18 cellular contexts compared by ENCODE assay signal in genomic region chr12:132603240-132604107, GRCh38. TPM values are rescaled to one million over a fixed set of nuclear protein-coding genes. Genes with fewer than 3 reads are reported as not detected.
A peak's percentile ranks its signal among the peaks of the same experiment; 100 is the strongest.
DNase-seq lines count a peak whose midpoint lies in the region; ATAC-seq and TF ChIP-seq lines count a peak whose summit lies in the region.
"Had no signal": no experiment of that assay in that cellular context is flagged by ENCODE, and none has a peak within 500 bp of the region (broad histone marks: within the 10 kb centered on the region; RNA-seq: fewer than 3 reads in every experiment).

No MANE protein-coding gene starts in this region.

- intact Hi-C loops in left ventricle myocardium superior (cut with micrococcal nuclease) (no loop called here), upper lobe of right lung (cut with DNase I) (no loop called here)

- no peak overlapping the region for H2AFZ ChIP-seq in SK-N-SH (ENCODE audit: low read depth)
- H2AFZ ChIP-seq in neuronal stem cell (ENCODE audit: low read length): peak overlapping the region; percentile 78

- H4K8ac ChIP-seq in neuronal stem cell (ENCODE audit: low read depth, low read length): no peak overlapping the region

- H3K4me1 ChIP-seq in SK-N-SH (ENCODE audit: control insufficient read depth in 1 of 2, insufficient read depth in 2 of 2, low read depth in 1 of 2, low read length in 1 of 2) (peaks cover 0 to 22% of the 10 kb centered on the region in 2 experiments; a peak in 1 of 4 replicates), neuronal stem cell (ENCODE audit: control insufficient read depth in 2 of 2, insufficient read depth in 1 of 2, low read depth in 1 of 2, low read length in 2 of 2) (peaks cover 17 to 36% of the 10 kb centered on the region in 2 donors), upper lobe of right lung (peaks cover 10% of the 10 kb centered on the region)

- 71% methylated on average over 42 of the region's 65 CpGs for WGBS in SK-N-SH (ENCODE audit: low lambda C conversion rate)
- no CpG with 5 or more reads among the region's 65 CpGs for WGBS in neuronal stem cell (ENCODE audit: extremely low coverage in 2 of 2, insufficient read length in 2 of 2, insufficient replicate concordance in 1 of 2), 2 donors

- no peak overlapping the region for H3K4me2 ChIP-seq in SK-N-SH
- H3K4me2 ChIP-seq in neuronal stem cell (ENCODE audit: insufficient read depth, low read length, poor library complexity, severe bottlenecking): peak overlapping the region; percentile 2

- no peaks in the 10 kb centered on the region for H4K20me1 ChIP-seq in SK-N-SH (ENCODE audit: insufficient read depth)

- H3F3A ChIP-seq in SK-N-SH (replicated peaks; ENCODE audit: insufficient read depth): peaks cover 17% of the 10 kb centered on the region

- TF ChIP-seq CTCF in SK-N-SH (IDR thresholded peaks at IDR 0.05) (no peak), upper lobe of right lung (IDR thresholded peaks at IDR 0.05) (no peak)

- peak overlapping the region; percentile 79 for H2AK5ac ChIP-seq in neuronal stem cell (ENCODE audit: low read depth, low read length)

- H3K9me2 ChIP-seq in SK-N-SH: no peaks in the 10 kb centered on the region

- no peak overlapping the region for H3K14ac ChIP-seq in neuronal stem cell (ENCODE audit: low read length)

- H3K9ac ChIP-seq in SK-N-SH: no peak overlapping the region
- peak overlapping the region; percentile 60 for H3K9ac ChIP-seq in neuronal stem cell (ENCODE audit: low read depth, low read length, poor library complexity)

- H3K36me3 ChIP-seq in SK-N-SH (replicated peaks in 1 of 2; ENCODE audit: control insufficient read depth in 1 of 2, insufficient read depth in 2 of 2, low read length in 1 of 2): no peaks in the 10 kb centered on the region
- H3K36me3 ChIP-seq in neuronal stem cell (replicated peaks in 1 of 2; ENCODE audit: control insufficient read depth in 2 of 2, insufficient read depth in 2 of 2, low read length in 2 of 2): no peaks in the 10 kb centered on the region
- no peaks in the 10 kb centered on the region for H3K36me3 ChIP-seq in upper lobe of right lung
- H3K36me3 ChIP-seq: pancreas had no signal

- H3K9me3 ChIP-seq in SK-N-SH (no peaks in the 10 kb centered on the region), neuronal stem cell (replicated peaks in 1 of 2; ENCODE audit: control insufficient read depth in 2 of 2, insufficient read depth in 1 of 2, low read depth in 1 of 2, low read length in 2 of 2) (no peaks in the 10 kb centered on the region), upper lobe of right lung (no peaks in the 10 kb centered on the region)
- H3K9me3 ChIP-seq: pancreas had no signal

- peak overlapping the region; percentile 76 for H3K4ac ChIP-seq in neuronal stem cell (ENCODE audit: low read length)

- H3K79me1 ChIP-seq in neuronal stem cell (ENCODE audit: low read depth, low read length): no peaks in the 10 kb centered on the region

- no peak for TF ChIP-seq EP300 in SK-N-SH (IDR thresholded peaks at IDR 0.05; ENCODE audit: borderline replicate concordance in 1 of 2, low read depth in 1 of 2, low read length in 1 of 2)

- peak overlapping the region; percentile 53 for H2BK5ac ChIP-seq in neuronal stem cell (ENCODE audit: low read length)

- no peak overlapping the region for H4K91ac ChIP-seq in neuronal stem cell (ENCODE audit: low read depth, low read length, poor library complexity)

- H3K27me3 ChIP-seq in SK-N-SH (ENCODE audit: insufficient read depth) (peaks cover 63% of the 10 kb centered on the region), neuronal stem cell (ENCODE audit: control insufficient read depth in 3 of 3, insufficient read depth in 3 of 3, low read depth in 1 of 3, low read length in 3 of 3) (peaks cover 0 to 39% (median 19%) of the 10 kb centered on the region in 3 experiments), upper lobe of right lung (peaks cover 28% of the 10 kb centered on the region)

- no peak for ATAC-seq in SK-N-SH treated with all-trans-retinoic acid at 6 μM for 48 hours
- ATAC-seq in left ventricle myocardium superior: peak; percentile 50
- ATAC-seq in upper lobe of right lung: peak; percentile 13
- ATAC-seq in HG03196 (IDR thresholded peaks at IDR 0.05; ENCODE audit: unreplicated experiment): no peak
- ATAC-seq: esophagus mucosa had no signal

- H3K79me2 ChIP-seq in SK-N-SH (ENCODE audit: insufficient read depth): no peaks in the 10 kb centered on the region

- H2BK120ac ChIP-seq in neuronal stem cell (ENCODE audit: low read depth, low read length): no peak overlapping the region

- no peak overlapping the region for H3K27ac ChIP-seq in SK-N-SH (ENCODE audit: low read depth in 2 of 2, low read length in 1 of 2)
- no peak overlapping the region for H3K27ac ChIP-seq in neuronal stem cell (replicated peaks; ENCODE audit: low read length)
- H3K27ac ChIP-seq in upper lobe of right lung: peak overlapping the region; percentile 82

- DNase-seq in SK-N-SH (peak; percentile 62), left ventricle myocardium superior (peak; percentile 40), neuronal stem cell (ENCODE audit: low spot score) (no peak), upper lobe of right lung (no peak), pons (ENCODE audit: low spot score) (no peak)
- DNase-seq in stimulated activated CD8-positive, alpha-beta memory T cell treated with anti-CD3 and anti-CD28 coated beads, Interleukin-4, amount 100 ng/mL, for 48 hours: no peak
- DNase-seq: 8988T; activated naive CD4-positive, alpha-beta T cell treated with anti-CD3 and anti-CD28 coated beads, Interleukin-2, amount 50 U/mL, for 16 hours; DMS79 treated with DMSO at 0.1 percent for 48 hours; hypothalamus; NCI-H2227 treated with DMSO at 0.1 percent for 48 hours; stimulated activated CD4-positive, alpha-beta T cell treated with anti-CD3 and anti-CD28 coated beads, Interleukin-1b, Interleukin-23, amount 100 ng/mL, for 48 hours had no signal

- TF ChIP-seq RAD21 in SK-N-SH (IDR thresholded peaks at IDR 0.05; ENCODE audit: low read length): no peak

- H3K4me3 ChIP-seq in SK-N-SH (ENCODE audit: low read depth in 2 of 2, low read length in 1 of 2): no peak overlapping the region; a peak in 1 of 4 replicates
- no peak overlapping the region for H3K4me3 ChIP-seq in neuronal stem cell (ENCODE audit: low read length in 2 of 2)
- peak overlapping the region; percentile 48 for H3K4me3 ChIP-seq in upper lobe of right lung

- H3K23ac ChIP-seq in neuronal stem cell (ENCODE audit: low read depth, low read length, poor library complexity): peak overlapping the region; percentile 45

- POLR2A ChIA-PET in SK-N-SH (lab: Yijun Ruan, JAX): no interaction called here

- H2BK15ac ChIP-seq in neuronal stem cell (ENCODE audit: low read length): peak overlapping the region; percentile 91

- H2BK12ac ChIP-seq in neuronal stem cell (ENCODE audit: low read length): peak overlapping the region; percentile 22

- CTCF ChIA-PET in SK-N-SH (lab: Yijun Ruan, JAX): interaction anchor here (1.0 to 7.4 kb wide), 6 partner anchors 8 to 189 kb away, joined by 3 to 122 read pairs (median 5); partner anchors contain the start of genes LRCOL1 and P2RX2

- H3K18ac ChIP-seq in neuronal stem cell (ENCODE audit: low read length): peak overlapping the region; percentile 90

TF ChIP-seq in SK-N-SH, 30 proteins besides CTCF, POLR2A, EP300 and RAD21 (continues in another document):
- TF ChIP-seq ELF1 (IDR thresholded peaks at IDR 0.05) (no peak), PBX3 (IDR thresholded peaks at IDR 0.05) (no peak), FOSL2 (IDR thresholded peaks at IDR 0.05; ENCODE audit: borderline replicate concordance, low read depth) (no peak), SIN3A (IDR thresholded peaks at IDR 0.05; ENCODE audit: borderline replicate concordance, low read depth, low read length) (no peak), RXRA (IDR thresholded peaks at IDR 0.05; ENCODE audit: borderline replicate concordance, low read depth) (no peak)

TF ChIP-seq in SK-N-SH treated with all-trans-retinoic acid at 6 μM for 48 hours, 23 proteins besides CTCF, POLR2A, EP300 and RAD21:
- TF ChIP-seq TOX (CRISPR knock-in tag; IDR thresholded peaks at IDR 0.05; ENCODE audit: borderline replicate concordance): no peak
- no peak for TF ChIP-seq ARNTL (CRISPR knock-in tag; IDR thresholded peaks at IDR 0.05; ENCODE audit: borderline replicate concordance, low read depth)

RNA-seq across cellular contexts. Expression of gene LRCOL1, which starts 6.9 kb away (rescaled TPM):
- polyA plus RNA-seq in SK-N-SH (2012; rRNA removed): 0.44 and 1.1 TPM in 2 replicates
- 0.04 and 0.10 TPM in 2 replicates for polyA plus RNA-seq in SK-N-SH (2012; cell fraction: cytosol; rRNA removed)
- 6.2 and 6.7 TPM in 2 replicates for polyA plus RNA-seq in SK-N-SH (2012; cell fraction: nucleus; rRNA removed)
- total RNA-seq in left ventricle myocardium superior (not detected), upper lobe of right lung (1.8 TPM)
- polyA plus RNA-seq in neuronal stem cell (2013, experiment 1 of 2): 0.46 TPM
- 0.55 TPM for polyA plus RNA-seq in neuronal stem cell (2013, experiment 2 of 2)
- total RNA-seq: bronchial epithelial cell, pancreas had no signal
- polyA plus RNA-seq: CD14-positive monocyte had no signal

RNA-seq across cellular contexts. Expression of gene P2RX2, which starts 15.1 kb away (rescaled TPM):
- polyA plus RNA-seq in SK-N-SH (2012; rRNA removed): 0.03 TPM in 1 of 2 replicates, not detected in the other
- polyA plus RNA-seq in SK-N-SH (2012; cell fraction: cytosol; rRNA removed): not detected in 2 replicates
- 0.02 and 0.15 TPM in 2 replicates for polyA plus RNA-seq in SK-N-SH (2012; cell fraction: nucleus; rRNA removed)
- not detected for total RNA-seq in left ventricle myocardium superior
- polyA plus RNA-seq in neuronal stem cell (2013, experiment 1 of 2): 0.14 TPM
- 0.11 TPM for polyA plus RNA-seq in neuronal stem cell (2013, experiment 2 of 2)
- total RNA-seq in upper lobe of right lung: 0.55 TPM
- total RNA-seq: bronchial epithelial cell, esophagus mucosa had no signal
- polyA plus RNA-seq: CD14-positive monocyte had no signal

Comparison
In these comparisons a context has a peak if more than half of its experiments do, and no peak if none do; other contexts are left out.
1. DNase-seq: peak in SK-N-SH (single experiment) and left ventricle myocardium superior (single experiment); none in neuronal stem cell (single experiment), upper lobe of right lung (single experiment), stimulated activated CD8-positive, alpha-beta memory T cell treated with anti-CD3 and anti-CD28 coated beads, Interleukin-4, amount 100 ng/mL, for 48 hours (single experiment) and pons (single experiment).
2. ATAC-seq: peak in left ventricle myocardium superior (single experiment) and upper lobe of right lung (single experiment); none in SK-N-SH treated with all-trans-retinoic acid at 6 μM for 48 hours (single experiment) and HG03196 (single experiment).